ENCODE assay signal across 8 cellular contexts in the genomic region with DNA sequence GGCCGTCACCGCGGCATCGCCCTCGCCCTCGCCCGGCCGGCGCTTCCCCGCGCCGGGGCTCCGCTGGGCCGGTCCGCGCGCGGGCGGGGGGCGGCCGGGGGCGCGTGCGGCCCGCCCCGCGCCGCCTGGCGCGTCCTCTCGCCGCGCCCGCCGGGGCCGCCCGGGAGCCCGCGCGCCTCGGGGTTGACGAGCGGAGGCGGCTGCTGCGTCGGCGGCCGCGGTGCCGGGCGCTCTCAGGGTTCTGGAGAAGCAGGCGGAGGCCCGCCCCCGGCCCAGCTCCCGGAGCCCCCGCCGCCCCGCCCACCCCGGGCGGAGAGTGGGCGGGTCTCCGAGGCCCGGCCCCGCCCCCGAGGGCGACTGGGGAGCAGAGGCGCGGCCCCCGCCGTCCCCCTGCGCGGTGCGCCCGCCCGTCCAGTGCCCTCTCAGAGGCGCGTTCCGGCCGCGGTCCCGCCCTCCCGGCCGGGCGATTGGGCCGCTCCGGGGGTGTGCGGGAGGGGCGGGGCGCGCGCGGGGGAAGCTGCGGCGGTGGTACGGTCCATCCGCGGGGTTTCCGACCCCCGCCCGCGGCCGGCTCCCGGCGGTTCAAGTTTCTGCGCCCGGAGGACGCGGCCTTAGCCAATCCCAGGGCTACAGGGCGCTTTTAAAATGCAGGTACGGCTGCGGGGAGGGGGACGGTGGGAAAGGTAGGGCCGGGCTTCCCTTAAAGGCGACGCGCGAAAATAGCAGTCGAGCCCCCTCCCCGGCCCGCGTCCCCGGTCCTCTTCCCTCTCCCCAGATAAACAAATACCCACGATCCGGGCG. TPM values are rescaled to one million over a fixed set of nuclear protein-coding genes. Genes with fewer than 3 reads are reported as not detected.
A peak's percentile ranks its signal among the peaks of the same experiment; 100 is the strongest.
DNase-seq lines count a peak whose midpoint lies in the region; ATAC-seq and TF ChIP-seq lines count a peak whose summit lies in the region.

A gene (minus strand): TSS at position 243 of the 801 bp plus-strand sequence. CDS start 248 bp downstream, outside the sequence.

- no peak for TF ChIP-seq POLR2A in spleen (IDR thresholded peaks at IDR 0.05)

- DNase-seq in ACHN (peak; percentile 92), NCI-H2227 treated with DMSO at 0.1 percent for 48 hours (lab: John Stamatoyannopoulos, UW) (peak; percentile 97), cerebellar cortex (ENCODE audit: low spot score) (peak; percentile 93), iris pigment epithelial cell (ENCODE audit: low read depth) (peak; percentile 94), spleen (peak; percentile 95)
- DNase-seq in activated CD4-positive, CD25-positive, alpha-beta regulatory T cell treated with anti-CD3 and anti-CD28 coated beads, Interleukin-2, amount 50 U/mL, for 72 hours = peak; percentile 95

- H3K4me3 ChIP-seq in spleen = peak within 1 kb of the TSS; percentile 73 to 99 (median 82)

- H3K4me1 ChIP-seq in spleen = peaks cover 31 to 66% (median 52%) of the 10 kb centered on the region in 6 donors

- ATAC-seq in GM18907 (IDR thresholded peaks at IDR 0.05; ENCODE audit: unreplicated experiment) (peak; percentile 86), HG03139 (IDR thresholded peaks at IDR 0.05; ENCODE audit: unreplicated experiment) (peak; percentile 90)

- no peaks in the 10 kb centered on the region for H3K9me3 ChIP-seq in spleen

- H3K36me3 ChIP-seq in spleen = no peaks in the 10 kb centered on the region

- in situ Hi-C loops in ACHN (cut with HindIII; ENCODE audit: low pct_ligation_motif_present, low pct_unique_long_range_greater_than_20kb, low sequenced_read_pairs) = no loop called here

- no peak for TF ChIP-seq CTCF in spleen (IDR thresholded peaks at IDR 0.05 in 8 of 11, conservative IDR thresholded peaks at IDR 0.05 in 3 of 11)

- H3K27me3 ChIP-seq in spleen (replicated peaks in 1 of 7) = peaks cover 0 to 42% (median 0%) of the 10 kb centered on the region in 7 donors

- intact Hi-C loops in spleen (cut with DNase I; ENCODE audit: low total_unique reads) = no loop called here

- peak within 1 kb of the TSS; percentile 70 to 92 (median 88) for H3K27ac ChIP-seq in spleen

- WGBS in spleen, 5 donors = 0 to 1% (median 0%) methylated on average over 24 to 125 of the region's 125 CpGs

RNA-seq across cellular contexts. Expression of the gene that starts here (rescaled TPM):
- total RNA-seq in spleen = 10 to 100 TPM in 4 of 7 donors, 1 to 10 TPM in 3; 6.0 to 12.4 (median 11.3) TPM
- 1 to 10 TPM; 1.6 to 6.5 (median 1.9) TPM for polyA plus RNA-seq in spleen

Comparison
In these comparisons a context has a peak if more than half of its experiments do, and no peak if none do; other contexts are left out.
1. Peak in every context shown above with its lines: DNase-seq, ATAC-seq, H3K4me3 ChIP-seq and H3K27ac ChIP-seq.